Comparison of ENCODE assay signal across 32 cellular contexts in the genomic region with DNA sequence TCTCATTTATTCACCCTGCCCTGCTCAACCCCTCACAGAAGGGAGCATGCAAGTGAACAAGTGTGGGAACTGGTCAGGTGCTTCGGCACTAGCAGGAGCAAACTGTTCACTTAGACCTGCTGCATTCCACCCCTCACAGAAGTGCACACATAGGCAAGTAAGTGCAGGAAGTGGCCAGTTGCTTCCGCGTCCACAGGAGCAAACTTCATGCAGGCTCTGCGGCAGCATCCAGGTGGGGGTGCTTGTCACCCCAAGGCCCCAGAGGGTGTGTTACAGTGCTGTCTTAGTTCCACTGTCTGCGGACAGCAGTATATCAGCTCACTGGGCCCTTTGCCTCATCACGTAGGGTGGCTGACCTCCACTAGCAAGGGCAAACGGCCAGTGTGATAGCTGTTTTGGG.
"Had no signal": no experiment of that assay in that cellular context is flagged by ENCODE, and none has a peak within 500 bp of the region (broad histone marks: within the 10 kb centered on the region; RNA-seq: fewer than 3 reads in every experiment).

No MANE protein-coding gene starts in this region.

- H3K27me3 ChIP-seq: adrenal gland, body of pancreas, brain microvascular endothelial cell, breast epithelium had no signal

- H3K9me3 ChIP-seq: adrenal gland, body of pancreas had no signal

- ATAC-seq: activated CD8-positive, alpha-beta T cell treated with anti-CD3 and anti-CD28 coated beads for 36 hours; activated naive CD4-positive, alpha-beta T cell treated with anti-CD3 and anti-CD28 coated beads, Interleukin-2, amount 50 U/mL, for 72 hours; activated T-cell treated with anti-CD3 and anti-CD28 coated beads, Interleukin-2, amount 50 U/mL, for 4 hours; activated T-cell treated with anti-CD3 and anti-CD28 coated beads, Interleukin-2, amount 50 U/mL, for 72 hours; activated T-helper 17 cell treated with anti-CD3 and anti-CD28 coated beads, Interleukin-2, amount 50 U/mL, for 72 hours; body of pancreas had no signal

- DNase-seq: activated B cell treated with CpG ODN at 0.5 μM for 24 hours; activated CD4-positive, alpha-beta memory T cell treated with anti-CD3 and anti-CD28 coated beads for 36 hours; activated CD4-positive, alpha-beta T cell treated with anti-CD3 and anti-CD28 coated beads for 4 hours; activated CD4-positive, alpha-beta T cell treated with anti-CD3 and anti-CD28 coated beads, Interleukin-2, amount 10 ng/mL, durations not matched to agents 24 days and 14 days; activated CD4-positive, alpha-beta T cell treated with anti-CD3 and anti-CD28 coated beads, Interleukin-2, amount 50 U/mL, for 1 hour; activated CD4-positive, alpha-beta T cell treated with anti-CD3 and anti-CD28 coated beads, Interleukin-2, amount 50 U/mL, for 4 hours; activated CD4-positive, CD25-positive, alpha-beta regulatory T cell treated with anti-CD3 and anti-CD28 coated beads, Interleukin-2, amount 50 U/mL, for 72 hours; activated CD8-positive, alpha-beta memory T cell treated with anti-CD3 and anti-CD28 coated beads, Interleukin-2, amount 50 U/mL, for 4 hours; activated CD8-positive, alpha-beta T cell treated with anti-CD3 and anti-CD28 coated beads for 36 hours; activated effector memory CD4-positive, alpha-beta T cell treated with anti-CD3 and anti-CD28 coated beads, Interleukin-2, amount 50 U/mL, for 16 hours; activated gamma-delta T cell treated with Interleukin-2 at 50 U/mL for 16 hours; activated naive CD4-positive, alpha-beta T cell; activated naive CD4-positive, alpha-beta T cell treated with anti-CD3 and anti-CD28 coated beads for 36 hours; activated naive CD4-positive, alpha-beta T cell treated with anti-CD3 and anti-CD28 coated beads, Interleukin-2, amount 50 U/mL, for 16 hours; activated naive CD8-positive, alpha-beta T cell treated with anti-CD3 and anti-CD28 coated beads for 36 hours; activated T-cell treated with anti-CD3 and anti-CD28 coated beads for 4 hours; activated T-cell treated with anti-CD3 and anti-CD28 coated beads, Interleukin-2, amount 50 U/mL, for 1 hour; activated T-cell treated with anti-CD3 and anti-CD28 coated beads, Interleukin-2, amount 50 U/mL, for 4 hours; activated T-cell treated with anti-CD3 and anti-CD28 coated beads, Interleukin-2, amount 50 U/mL, for 72 hours; adrenal gland; amniotic stem cell; aorta; body of pancreas; brain microvascular endothelial cell; central memory CD4-positive, alpha-beta T cell; T-helper 1 cell; T-helper 2 cell; T-helper 9 cell had no signal

- H3K36me3 ChIP-seq: adrenal gland, brain microvascular endothelial cell, breast epithelium had no signal

- H3K4me1 ChIP-seq: adrenal gland, body of pancreas, breast epithelium had no signal

- H3K27ac ChIP-seq: adrenal gland, body of pancreas, brain microvascular endothelial cell, breast epithelium, VCaP had no signal

- H3K4me3 ChIP-seq: adrenal gland, body of pancreas, breast epithelium had no signal
